In the genomic region with DNA sequence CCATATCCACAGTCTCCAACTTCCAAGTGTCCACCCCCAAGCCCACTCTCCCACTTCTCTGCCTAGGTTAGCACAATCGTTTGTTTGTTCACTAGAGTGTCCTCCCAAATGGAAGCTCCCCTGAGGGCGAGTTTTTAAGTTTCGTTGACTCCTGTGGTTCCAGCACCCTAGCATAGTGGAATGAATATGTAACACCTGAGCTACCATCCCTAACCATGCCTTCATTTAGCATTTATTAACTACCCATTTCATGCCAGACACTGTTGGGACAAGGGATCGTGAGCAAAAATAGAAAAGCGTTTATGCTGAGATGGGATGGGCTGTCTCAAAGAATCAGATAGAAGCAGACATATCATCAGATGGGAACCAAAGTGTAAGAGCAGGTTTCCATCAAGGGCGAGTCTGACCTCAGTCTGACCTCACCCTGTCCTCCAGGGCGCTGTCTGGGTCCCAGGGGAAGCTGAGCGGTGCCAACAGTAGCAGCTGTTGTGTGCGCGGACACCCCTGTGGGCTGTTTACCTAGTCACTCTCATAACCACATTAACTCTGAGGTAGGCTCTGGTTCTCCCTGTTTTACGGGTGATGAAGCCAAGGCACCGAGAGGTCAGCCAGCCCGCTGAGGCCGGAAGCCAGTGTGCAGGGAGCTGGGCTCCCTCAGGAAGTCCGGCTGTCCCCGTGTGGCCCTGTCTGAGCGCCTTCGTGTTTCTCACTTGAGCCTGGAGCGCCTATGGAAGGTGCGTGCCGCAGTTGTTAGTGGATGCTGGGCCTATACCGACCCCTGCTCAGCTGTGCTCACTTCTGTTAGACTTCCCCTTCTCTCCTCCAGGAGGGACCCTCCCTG, we compare ENCODE assay signal across 1 cellular context.
TF ChIP-seq lines count a peak whose summit lies in the region.

No MANE protein-coding gene starts in this region.

TF ChIP-seq in HEK293, 187 proteins besides CTCF, POLR2A, EP300 and RAD21 (continued from another document):
- TF ChIP-seq, protein P1, sequence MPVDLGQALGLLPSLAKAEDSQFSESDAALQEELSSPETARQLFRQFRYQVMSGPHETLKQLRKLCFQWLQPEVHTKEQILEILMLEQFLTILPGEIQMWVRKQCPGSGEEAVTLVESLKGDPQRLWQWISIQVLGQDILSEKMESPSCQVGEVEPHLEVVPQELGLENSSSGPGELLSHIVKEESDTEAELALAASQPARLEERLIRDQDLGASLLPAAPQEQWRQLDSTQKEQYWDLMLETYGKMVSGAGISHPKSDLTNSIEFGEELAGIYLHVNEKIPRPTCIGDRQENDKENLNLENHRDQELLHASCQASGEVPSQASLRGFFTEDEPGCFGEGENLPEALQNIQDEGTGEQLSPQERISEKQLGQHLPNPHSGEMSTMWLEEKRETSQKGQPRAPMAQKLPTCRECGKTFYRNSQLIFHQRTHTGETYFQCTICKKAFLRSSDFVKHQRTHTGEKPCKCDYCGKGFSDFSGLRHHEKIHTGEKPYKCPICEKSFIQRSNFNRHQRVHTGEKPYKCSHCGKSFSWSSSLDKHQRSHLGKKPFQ (tag by site-specific recombination; IDR thresholded peaks at IDR 0.05), result no peak
- TF ChIP-seq ZBTB6 (tag by site-specific recombination; IDR thresholded peaks at IDR 0.05) (no peak), ATF2 (tag by site-specific recombination; IDR thresholded peaks at IDR 0.05; ENCODE audit: low read depth) (no peak), ZNF510 (tag by site-specific recombination; IDR thresholded peaks at IDR 0.05; ENCODE audit: insufficient replicate concordance) (no peak), ZNF398 (tag by site-specific recombination; IDR thresholded peaks at IDR 0.05) (no peak), ZNF600 (tag by site-specific recombination; IDR thresholded peaks at IDR 0.05) (no peak), ZNF645 (tag by site-specific recombination; IDR thresholded peaks at IDR 0.05) (no peak), ZNF561 (tag by site-specific recombination; IDR thresholded peaks at IDR 0.05; ENCODE audit: borderline replicate concordance) (no peak), ZIC2 (tag by site-specific recombination; IDR thresholded peaks at IDR 0.05) (peak; percentile 58), ZNF677 (tag by site-specific recombination; IDR thresholded peaks at IDR 0.05) (no peak), YY1 (tag by site-specific recombination; IDR thresholded peaks at IDR 0.05) (no peak), ZNF544 (tag by site-specific recombination; IDR thresholded peaks at IDR 0.05) (no peak), ZNF629 (tag by site-specific recombination; IDR thresholded peaks at IDR 0.05) (0 out of 2 replicates have a peak, but pooled peaks have one; percentile 18), ZNF501 (tag by site-specific recombination; IDR thresholded peaks at IDR 0.05) (no peak), ZNF157 (tag by site-specific recombination; IDR thresholded peaks at IDR 0.05) (no peak), ZNF324 (tag by site-specific recombination; IDR thresholded peaks at IDR 0.05) (no peak), ZFP3 (tag by site-specific recombination; IDR thresholded peaks at IDR 0.05; ENCODE audit: low read depth) (no peak), BCL6B (tag by site-specific recombination; IDR thresholded peaks at IDR 0.05) (no peak), YY2 (tag by site-specific recombination; IDR thresholded peaks at IDR 0.05) (no peak), IKZF3 (tag by site-specific recombination; IDR thresholded peaks at IDR 0.05) (no peak), ZNF426 (tag by site-specific recombination; IDR thresholded peaks at IDR 0.05) (no peak), ZBTB48 (tag by site-specific recombination; IDR thresholded peaks at IDR 0.05) (peak; percentile 15; the same call in 1 of the 2 replicates), ZNF837 (tag by site-specific recombination; IDR thresholded peaks at IDR 0.05) (no peak), ZNF394 (tag by site-specific recombination; IDR thresholded peaks at IDR 0.05; ENCODE audit: borderline replicate concordance) (no peak), KLF10 (tag by site-specific recombination; IDR thresholded peaks at IDR 0.05) (no peak), ZBTB7A (tag by site-specific recombination; IDR thresholded peaks at IDR 0.05; ENCODE audit: low read depth) (no peak), ZNF776 (tag by site-specific recombination; IDR thresholded peaks at IDR 0.05; ENCODE audit: borderline replicate concordance) (no peak), ZNF701 (tag by site-specific recombination; IDR thresholded peaks at IDR 0.05) (no peak), GLIS1 (tag by site-specific recombination; IDR thresholded peaks at IDR 0.05) (peak; percentile 47), ZNF626 (tag by site-specific recombination; IDR thresholded peaks at IDR 0.05) (no peak), ZNF292 (tag by site-specific recombination; IDR thresholded peaks at IDR 0.05; ENCODE audit: borderline replicate concordance, low read depth) (no peak), OSR2 (tag by site-specific recombination; IDR thresholded peaks at IDR 0.05) (peak; percentile 66), ZBTB8A (tag by site-specific recombination; IDR thresholded peaks at IDR 0.05) (no peak)
- TF ChIP-seq, protein P2, sequence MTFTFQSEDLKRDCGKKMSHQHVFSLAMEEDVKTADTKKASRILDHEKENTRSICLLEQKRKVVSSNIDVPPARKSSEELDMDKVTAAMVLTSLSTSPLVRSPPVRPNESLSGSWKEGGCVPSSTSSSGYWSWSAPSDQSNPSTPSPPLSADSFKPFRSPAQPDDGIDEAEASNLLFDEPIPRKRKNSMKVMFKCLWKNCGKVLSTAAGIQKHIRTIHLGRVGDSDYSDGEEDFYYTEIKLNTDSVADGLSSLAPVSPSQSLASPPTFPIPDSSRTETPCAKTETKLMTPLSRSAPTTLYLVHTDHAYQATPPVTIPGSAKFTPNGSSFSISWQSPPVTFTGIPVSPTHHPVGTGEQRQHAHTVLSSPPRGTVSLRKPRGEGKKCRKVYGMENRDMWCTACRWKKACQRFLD (tag by site-specific recombination; IDR thresholded peaks at IDR 0.05), result no peak
- TF ChIP-seq, protein P3, sequence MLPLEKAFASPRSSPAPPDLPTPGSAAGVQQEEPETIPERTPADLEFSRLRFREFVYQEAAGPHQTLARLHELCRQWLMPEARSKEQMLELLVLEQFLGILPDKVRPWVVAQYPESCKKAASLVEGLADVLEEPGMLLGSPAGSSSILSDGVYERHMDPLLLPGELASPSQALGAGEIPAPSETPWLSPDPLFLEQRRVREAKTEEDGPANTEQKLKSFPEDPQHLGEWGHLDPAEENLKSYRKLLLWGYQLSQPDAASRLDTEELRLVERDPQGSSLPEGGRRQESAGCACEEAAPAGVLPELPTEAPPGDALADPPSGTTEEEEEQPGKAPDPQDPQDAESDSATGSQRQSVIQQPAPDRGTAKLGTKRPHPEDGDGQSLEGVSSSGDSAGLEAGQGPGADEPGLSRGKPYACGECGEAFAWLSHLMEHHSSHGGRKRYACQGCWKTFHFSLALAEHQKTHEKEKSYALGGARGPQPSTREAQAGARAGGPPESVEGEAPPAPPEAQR (tag by site-specific recombination; IDR thresholded peaks at IDR 0.05), result no peak
- TF ChIP-seq, protein P4, sequence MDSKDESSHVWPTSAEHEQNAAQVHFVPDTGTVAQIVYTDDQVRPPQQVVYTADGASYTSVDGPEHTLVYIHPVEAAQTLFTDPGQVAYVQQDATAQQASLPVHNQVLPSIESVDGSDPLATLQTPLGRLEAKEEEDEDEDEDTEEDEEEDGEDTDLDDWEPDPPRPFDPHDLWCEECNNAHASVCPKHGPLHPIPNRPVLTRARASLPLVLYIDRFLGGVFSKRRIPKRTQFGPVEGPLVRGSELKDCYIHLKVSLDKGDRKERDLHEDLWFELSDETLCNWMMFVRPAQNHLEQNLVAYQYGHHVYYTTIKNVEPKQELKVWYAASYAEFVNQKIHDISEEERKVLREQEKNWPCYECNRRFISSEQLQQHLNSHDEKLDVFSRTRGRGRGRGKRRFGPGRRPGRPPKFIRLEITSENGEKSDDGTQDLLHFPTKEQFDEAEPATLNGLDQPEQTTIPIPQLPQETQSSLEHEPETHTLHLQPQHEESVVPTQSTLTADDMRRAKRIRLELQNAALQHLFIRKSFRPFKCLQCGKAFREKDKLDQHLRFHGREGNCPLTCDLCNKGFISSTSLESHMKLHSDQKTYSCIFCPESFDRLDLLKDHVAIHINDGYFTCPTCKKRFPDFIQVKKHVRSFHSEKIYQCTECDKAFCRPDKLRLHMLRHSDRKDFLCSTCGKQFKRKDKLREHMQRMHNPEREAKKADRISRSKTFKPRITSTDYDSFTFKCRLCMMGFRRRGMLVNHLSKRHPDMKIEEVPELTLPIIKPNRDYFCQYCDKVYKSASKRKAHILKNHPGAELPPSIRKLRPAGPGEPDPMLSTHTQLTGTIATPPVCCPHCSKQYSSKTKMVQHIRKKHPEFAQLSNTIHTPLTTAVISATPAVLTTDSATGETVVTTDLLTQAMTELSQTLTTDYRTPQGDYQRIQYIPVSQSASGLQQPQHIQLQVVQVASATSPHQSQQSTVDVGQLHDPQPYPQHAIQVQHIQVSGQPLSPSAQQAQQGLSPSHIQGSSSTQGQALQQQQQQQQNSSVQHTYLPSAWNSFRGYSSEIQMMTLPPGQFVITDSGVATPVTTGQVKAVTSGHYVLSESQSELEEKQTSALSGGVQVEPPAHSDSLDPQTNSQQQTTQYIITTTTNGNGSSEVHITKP (tag by site-specific recombination; IDR thresholded peaks at IDR 0.05), result no peak
